8 cellular contexts compared by ENCODE assay signal in the genomic region with DNA sequence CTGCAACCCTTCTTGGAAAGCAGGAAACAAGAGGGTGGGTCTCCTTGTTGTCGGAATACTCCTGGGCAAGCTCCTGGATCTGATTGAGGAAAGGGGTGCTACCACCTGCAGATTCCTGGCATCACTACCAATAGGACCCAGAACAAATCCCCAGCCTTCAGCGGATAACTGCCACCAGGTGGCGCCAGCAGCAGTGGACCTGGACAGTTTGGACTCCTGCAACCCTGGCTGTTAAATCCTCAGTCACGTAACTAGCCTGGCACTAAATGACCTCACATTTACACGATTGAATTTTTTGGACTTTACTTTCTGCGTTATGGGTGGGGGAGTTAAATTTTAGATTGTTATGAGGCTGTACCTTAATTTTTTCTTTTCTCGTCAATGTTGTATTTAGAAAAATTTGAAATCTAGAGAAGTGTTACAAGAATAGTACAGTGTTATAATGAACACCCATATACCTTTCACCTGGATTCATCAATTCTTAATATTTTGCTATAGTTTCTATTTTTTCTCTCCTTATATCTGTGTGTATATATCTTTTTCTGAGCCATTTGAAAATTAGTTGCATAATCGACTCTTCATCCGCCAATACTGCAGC.
DNase-seq lines count a peak whose midpoint lies in the region; ATAC-seq and TF ChIP-seq lines count a peak whose summit lies in the region.

No MANE protein-coding gene starts in this region.

- H3K27me3 Mint-ChIP-seq in memory B cell, result peaks cover 5% of the 10 kb centered on the region

- H3K27ac Mint-ChIP-seq in memory B cell, result no peak overlapping the region

- DNase-seq in AG10803 (ENCODE audit: low read depth), result peak; percentile 66
- DNase-seq in NCI-H2029 (lab: John Stamatoyannopoulos, UW), result peak; percentile 71
- DNase-seq in dermis blood vessel endothelial cell, result peak; percentile 88
- DNase-seq in memory B cell (ENCODE audit: low spot score in 2 of 2), result peak; percentile 9 to 17
- peak; percentile 64 for DNase-seq in stimulated activated naive CD8-positive, alpha-beta T cell treated with anti-CD3 and anti-CD28 coated beads, Interleukin-15, Interleukin-2, amounts not matched to agents 100 U/mL and 50 U/mL, for 24 hours

- H3K36me3 Mint-ChIP-seq in memory B cell, result no peaks in the 10 kb centered on the region

- H3K27ac ChIP-seq in VCaP, result no peak overlapping the region

- H3K4me3 ChIP-seq in AG10803 (ENCODE audit: low read length), result no peak overlapping the region

- H3K4me1 Mint-ChIP-seq in memory B cell, result no peaks in the 10 kb centered on the region

- ATAC-seq in GM18519 (IDR thresholded peaks at IDR 0.05; ENCODE audit: low FRiP score, unreplicated experiment) (peak; percentile 73), HG03039 (IDR thresholded peaks at IDR 0.05; ENCODE audit: unreplicated experiment) (peak; percentile 62), memory B cell (ENCODE audit: low read depth) (peak; percentile 27)
- ATAC-seq in stimulated activated naive CD8-positive, alpha-beta T cell treated with anti-CD3 and anti-CD28 coated beads, Interleukin-15, Interleukin-2, amounts not matched to agents 100 U/mL and 50 U/mL, for 24 hours, result peak; percentile 60

- no peaks in the 10 kb centered on the region for H3K9me3 Mint-ChIP-seq in memory B cell

- peak; percentile 96 for TF ChIP-seq CTCF in AG10803 (conservative IDR thresholded peaks at IDR 0.05; ENCODE audit: low read length)
- peak; percentile 98 for TF ChIP-seq CTCF in VCaP (conservative IDR thresholded peaks at IDR 0.05)

- H3K4me3 Mint-ChIP-seq in memory B cell, result no peak overlapping the region

Comparison
In these comparisons a context has a peak if more than half of its experiments do, and no peak if none do; other contexts are left out.
1. DNase-seq: peak in every context shown above with its lines; median percentile 88 in dermis blood vessel endothelial cell; 71 in NCI-H2029; 66 in AG10803; 64 in stimulated activated naive CD8-positive, alpha-beta T cell treated with anti-CD3 and anti-CD28 coated beads, Interleukin-15, Interleukin-2, amounts not matched to agents 100 U/mL and 50 U/mL, for 24 hours; 13 in memory B cell.